ENCODE assay signal across 8 cellular contexts in genomic region chr15:78422571-78423340, GRCh38. TPM values are rescaled to one million over a fixed set of nuclear protein-coding genes. Genes with fewer than 3 reads are reported as not detected.
DNase-seq lines count a peak whose midpoint lies in the region; ATAC-seq and TF ChIP-seq lines count a peak whose summit lies in the region.

No MANE protein-coding gene starts in this region.

- no peaks in the 10 kb centered on the region for H3K27me3 ChIP-seq in BE2C

- POLR2A ChIA-PET in HEK293T (lab: Yijun Ruan, JAX) = interaction anchor here (0.6 to 3.0 kb wide), 4 partner anchors 15 to 123 kb away, joined by 3 to 24 read pairs (median 3); partner anchors contain the start of genes IREB2, PSMA4 and SKIC8

- no peak for ATAC-seq in GM18502 (IDR thresholded peaks at IDR 0.05; ENCODE audit: poor library complexity, unreplicated experiment)

- H3K4me1 ChIP-seq in BE2C = no peaks in the 10 kb centered on the region

- H3K4me3 ChIP-seq in BE2C (ENCODE audit: low read depth, low read length) = no peak overlapping the region

- CTCF ChIA-PET in HEK293T (lab: Yijun Ruan, JAX) = interaction anchor here (0.5 to 2.6 kb wide), 19 partner anchors 11 to 1282 kb away, joined by 3 to 18 read pairs (median 4); no protein-coding TSS in a partner anchor

- H3K9me3 ChIP-seq in BE2C = no peaks in the 10 kb centered on the region

- no peaks in the 10 kb centered on the region for H3K36me3 ChIP-seq in BE2C

- peak; percentile 99 for TF ChIP-seq CTCF in BE2C (IDR thresholded peaks at IDR 0.05; ENCODE audit: low read depth, low read length)

- DNase-seq in BE2C (peak; percentile 71), HEK293T (ENCODE audit: extremely low spot score) (peak; percentile 81), NCI-H774 (lab: John Stamatoyannopoulos, UW) (peak; percentile 42), dermis microvascular lymphatic vessel endothelial cell (ENCODE audit: low read depth in 2 of 2) (peak; percentile 65 to 70), medulla oblongata (ENCODE audit: extremely low spot score) (peak; percentile 67)
- DNase-seq in activated CD4-positive, alpha-beta T cell treated with anti-CD3 and anti-CD28 coated beads, Interleukin-2, amount 50 U/mL, for 4 hours = peak; percentile 60
- DNase-seq in stimulated activated CD8-positive, alpha-beta memory T cell treated with anti-CD3 and anti-CD28 coated beads, Interleukin-15, amount 100 ng/mL, for 48 hours (ENCODE audit: low read depth in 2 of 2) = peak; percentile 32 to 37

TF ChIP-seq in HEK293T, 16 proteins besides CTCF, POLR2A, EP300 and RAD21:
- no peak for TF ChIP-seq HDGF (IDR thresholded peaks at IDR 0.05; ENCODE audit: borderline replicate concordance)
- no peak for TF ChIP-seq CTBP1 (IDR thresholded peaks at IDR 0.05; ENCODE audit: borderline replicate concordance)
- no peak for TF ChIP-seq BHLHE40 (IDR thresholded peaks at IDR 0.05; ENCODE audit: borderline replicate concordance)

RNA-seq across cellular contexts. Expression of gene IREB2, which starts 15.3 kb away (rescaled TPM):
- polyA plus RNA-seq in BE2C (2012; ENCODE audit: insufficient read depth, insufficient read length, low read depth) = 26.8 TPM
- total RNA-seq in dermis microvascular lymphatic vessel endothelial cell = 17.7 and 25.7 TPM in 2 replicates
